ENCODE assay signal across 1 cellular context in genomic region chr3:141659821-141660597, GRCh38.
TF ChIP-seq lines count a peak whose summit lies in the region.

No MANE protein-coding gene starts in this region.

TF ChIP-seq in WTC11, 78 proteins besides CTCF, POLR2A, EP300 and RAD21 (continued from another document and continues in another):
- TF ChIP-seq ZNF281 (CRISPR knock-in tag; IDR thresholded peaks at IDR 0.05) (0 out of 2 replicates have a peak, but pooled peaks have one; percentile 37), JUN (CRISPR knock-in tag; IDR thresholded peaks at IDR 0.05) (no peak), ZNF423 (CRISPR knock-in tag; IDR thresholded peaks at IDR 0.05) (peak; percentile 93), SMAD3 (CRISPR knock-in tag; IDR thresholded peaks at IDR 0.05; ENCODE audit: borderline replicate concordance) (no peak), TEAD1 (CRISPR knock-in tag; IDR thresholded peaks at IDR 0.05) (no peak), ATF3 (CRISPR knock-in tag; conservative IDR thresholded peaks at IDR 0.05) (no peak), ESRRA (CRISPR knock-in tag; IDR thresholded peaks at IDR 0.05; ENCODE audit: borderline replicate concordance) (no peak), ZNF138 (CRISPR knock-in tag; conservative IDR thresholded peaks at IDR 0.05) (0 out of 2 replicates have a peak, but pooled peaks have one; percentile 17), SP1 (CRISPR knock-in tag; conservative IDR thresholded peaks at IDR 0.05) (0 out of 2 replicates have a peak, but pooled peaks have one; percentile 34), JAZF1 (CRISPR knock-in tag; IDR thresholded peaks at IDR 0.05) (no peak), FOXP1 (CRISPR knock-in tag; IDR thresholded peaks at IDR 0.05; ENCODE audit: borderline replicate concordance) (peak; percentile 83), AR (CRISPR knock-in tag; IDR thresholded peaks at IDR 0.05) (no peak), CBFB (CRISPR knock-in tag; IDR thresholded peaks at IDR 0.05; ENCODE audit: low read depth) (peak; percentile 45; the same call in 1 of the 2 replicates), ZNF317 (CRISPR knock-in tag; IDR thresholded peaks at IDR 0.05; ENCODE audit: borderline replicate concordance, low read depth) (no peak), EMX1 (CRISPR knock-in tag; IDR thresholded peaks at IDR 0.05) (no peak), USF1 (CRISPR knock-in tag; IDR thresholded peaks at IDR 0.05) (no peak), FOXP4 (CRISPR knock-in tag; IDR thresholded peaks at IDR 0.05) (0 out of 2 replicates have a peak, but pooled peaks have one; percentile 8), FOXJ3 (CRISPR knock-in tag; IDR thresholded peaks at IDR 0.05; ENCODE audit: borderline replicate concordance) (no peak), CREM (CRISPR knock-in tag; IDR thresholded peaks at IDR 0.05) (no peak), ZBTB43 (CRISPR knock-in tag; IDR thresholded peaks at IDR 0.05) (no peak), ZNF425 (CRISPR knock-in tag; conservative IDR thresholded peaks at IDR 0.05) (no peak), SMAD4 (CRISPR knock-in tag; IDR thresholded peaks at IDR 0.05) (no peak), OVOL2 (CRISPR knock-in tag; IDR thresholded peaks at IDR 0.05; ENCODE audit: borderline replicate concordance) (no peak), USF2 (CRISPR knock-in tag; IDR thresholded peaks at IDR 0.05) (peak; percentile 27; the same call in 1 of the 2 replicates), SOX15 (CRISPR knock-in tag; IDR thresholded peaks at IDR 0.05) (no peak), ATF6 (CRISPR knock-in tag; IDR thresholded peaks at IDR 0.05) (no peak)
- TF ChIP-seq, protein P1, sequence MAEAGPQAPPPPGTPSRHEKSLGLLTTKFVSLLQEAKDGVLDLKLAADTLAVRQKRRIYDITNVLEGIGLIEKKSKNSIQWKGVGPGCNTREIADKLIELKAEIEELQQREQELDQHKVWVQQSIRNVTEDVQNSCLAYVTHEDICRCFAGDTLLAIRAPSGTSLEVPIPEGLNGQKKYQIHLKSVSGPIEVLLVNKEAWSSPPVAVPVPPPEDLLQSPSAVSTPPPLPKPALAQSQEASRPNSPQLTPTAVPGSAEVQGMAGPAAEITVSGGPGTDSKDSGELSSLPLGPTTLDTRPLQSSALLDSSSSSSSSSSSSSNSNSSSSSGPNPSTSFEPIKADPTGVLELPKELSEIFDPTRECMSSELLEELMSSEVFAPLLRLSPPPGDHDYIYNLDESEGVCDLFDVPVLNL (CRISPR knock-in tag; IDR thresholded peaks at IDR 0.05; ENCODE audit: borderline replicate concordance, low read depth), result no peak
- TF ChIP-seq, protein P2, sequence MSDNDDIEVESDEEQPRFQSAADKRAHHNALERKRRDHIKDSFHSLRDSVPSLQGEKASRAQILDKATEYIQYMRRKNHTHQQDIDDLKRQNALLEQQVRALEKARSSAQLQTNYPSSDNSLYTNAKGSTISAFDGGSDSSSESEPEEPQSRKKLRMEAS (CRISPR knock-in tag; IDR thresholded peaks at IDR 0.05), result peak; percentile 69; the same call in 1 of the 2 replicates
- TF ChIP-seq, protein P3, sequence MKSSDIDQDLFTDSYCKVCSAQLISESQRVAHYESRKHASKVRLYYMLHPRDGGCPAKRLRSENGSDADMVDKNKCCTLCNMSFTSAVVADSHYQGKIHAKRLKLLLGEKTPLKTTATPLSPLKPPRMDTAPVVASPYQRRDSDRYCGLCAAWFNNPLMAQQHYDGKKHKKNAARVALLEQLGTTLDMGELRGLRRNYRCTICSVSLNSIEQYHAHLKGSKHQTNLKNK (CRISPR knock-in tag; IDR thresholded peaks at IDR 0.05), result no peak
- TF ChIP-seq, protein P4, sequence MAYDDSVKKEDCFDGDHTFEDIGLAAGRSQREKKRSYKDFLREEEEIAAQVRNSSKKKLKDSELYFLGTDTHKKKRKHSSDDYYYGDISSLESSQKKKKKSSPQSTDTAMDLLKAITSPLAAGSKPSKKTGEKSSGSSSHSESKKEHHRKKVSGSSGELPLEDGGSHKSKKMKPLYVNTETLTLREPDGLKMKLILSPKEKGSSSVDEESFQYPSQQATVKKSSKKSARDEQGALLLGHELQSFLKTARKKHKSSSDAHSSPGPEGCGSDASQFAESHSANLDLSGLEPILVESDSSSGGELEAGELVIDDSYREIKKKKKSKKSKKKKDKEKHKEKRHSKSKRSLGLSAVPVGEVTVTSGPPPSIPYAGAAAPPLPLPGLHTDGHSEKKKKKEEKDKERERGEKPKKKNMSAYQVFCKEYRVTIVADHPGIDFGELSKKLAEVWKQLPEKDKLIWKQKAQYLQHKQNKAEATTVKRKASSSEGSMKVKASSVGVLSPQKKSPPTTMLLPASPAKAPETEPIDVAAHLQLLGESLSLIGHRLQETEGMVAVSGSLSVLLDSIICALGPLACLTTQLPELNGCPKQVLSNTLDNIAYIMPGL (CRISPR knock-in tag; IDR thresholded peaks at IDR 0.05), result peak; percentile 21; the same call in 1 of the 2 replicates
